ENCODE assay signal across 12 cellular contexts in the genomic region with DNA sequence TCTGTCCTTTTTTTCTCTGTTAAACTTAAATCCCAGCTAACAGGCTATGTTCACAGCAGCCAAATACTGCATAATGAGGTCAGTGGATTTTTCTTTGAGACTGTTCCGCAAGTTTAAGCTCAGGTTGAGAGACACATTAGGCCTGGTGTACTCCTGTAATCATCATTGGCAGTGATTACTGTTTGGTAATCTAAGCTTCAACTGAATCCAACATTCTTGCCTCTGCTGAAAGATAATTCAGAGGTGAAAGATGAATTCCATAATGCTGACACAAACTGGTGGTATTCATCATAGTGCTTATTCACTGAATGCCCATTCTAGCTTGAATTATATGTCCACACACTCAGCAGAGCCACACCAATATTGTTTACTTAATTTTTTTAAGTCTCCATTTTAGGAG.
DNase-seq lines count a peak whose midpoint lies in the region; TF ChIP-seq lines count a peak whose summit lies in the region.
"Had no signal": no experiment of that assay in that cellular context is flagged by ENCODE, and none has a peak within 500 bp of the region (broad histone marks: within the 10 kb centered on the region; RNA-seq: fewer than 3 reads in every experiment).

No MANE protein-coding gene starts in this region.

- no peaks in the 10 kb centered on the region for H4K20me1 ChIP-seq in GM23248 (ENCODE audit: insufficient read depth)
- H4K20me1 ChIP-seq in SK-N-SH (ENCODE audit: insufficient read depth) = no peaks in the 10 kb centered on the region

- TF ChIP-seq EP300 in SK-N-SH (IDR thresholded peaks at IDR 0.05; ENCODE audit: borderline replicate concordance in 1 of 2, low read depth in 1 of 2, low read length in 1 of 2) = peak in 1 of 2 experiments; percentile 76; a peak in 1 of 4 replicates

- H3K4me3 ChIP-seq in GM23248 (no peak overlapping the region), SK-N-SH (ENCODE audit: low read depth in 2 of 2, low read length in 1 of 2) (no peak overlapping the region), fibroblast of villous mesenchyme (ENCODE audit: low read depth, low read length) (no peak overlapping the region)

- H2AFZ ChIP-seq in GM23248 (no peak overlapping the region), SK-N-SH (ENCODE audit: low read depth) (no peak overlapping the region)

- TF ChIP-seq RAD21 in SK-N-SH (IDR thresholded peaks at IDR 0.05; ENCODE audit: low read length) = 0 out of 2 replicates have a peak, but pooled peaks have one; percentile 3

- H3K79me2 ChIP-seq in GM23248 (ENCODE audit: insufficient read depth) (no peaks in the 10 kb centered on the region), SK-N-SH (ENCODE audit: insufficient read depth) (peaks cover 84% of the 10 kb centered on the region)

- H3K4me2 ChIP-seq in GM23248 (ENCODE audit: unreplicated experiment) = peak overlapping the region; percentile 60
- H3K4me2 ChIP-seq in SK-N-SH = 0 out of 2 replicates have a peak overlapping the region, but pooled peaks have one; percentile 25

- POLR2A ChIA-PET in SK-N-SH (lab: Yijun Ruan, JAX) (no interaction called here), GM10248 (lab: Yijun Ruan, JAX) (no interaction called here)

- H3K9me3 ChIP-seq in GM23248 (ENCODE audit: low read depth) (no peaks in the 10 kb centered on the region), SK-N-SH (no peaks in the 10 kb centered on the region)

- TF ChIP-seq CTCF in SK-N-SH (IDR thresholded peaks at IDR 0.05) = no peak
- TF ChIP-seq CTCF in fibroblast of villous mesenchyme (IDR thresholded peaks at IDR 0.05; ENCODE audit: insufficient read depth, low read depth, low read length) = no peak
- no peak for TF ChIP-seq CTCF in GM10248 (IDR thresholded peaks at IDR 0.05; ENCODE audit: control extremely low read depth, extremely low read depth, low read depth, missing control alignments)

- H3K9me2 ChIP-seq in GM23248 (ENCODE audit: insufficient read depth) (no peaks in the 10 kb centered on the region), SK-N-SH (no peaks in the 10 kb centered on the region)

- H3F3A ChIP-seq in GM23248 (ENCODE audit: insufficient read depth) (no peaks in the 10 kb centered on the region), SK-N-SH (replicated peaks; ENCODE audit: insufficient read depth) (peaks cover 10% of the 10 kb centered on the region)

- H3K27ac ChIP-seq in GM23248 = peak overlapping the region; percentile 25
- peak overlapping the region; percentile 50 to 53 for H3K27ac ChIP-seq in SK-N-SH (ENCODE audit: low read depth in 2 of 2, low read length in 1 of 2)

- CTCF ChIA-PET in SK-N-SH (lab: Yijun Ruan, JAX) = interaction anchor here (0.6 to 1.1 kb wide), 3 partner anchors 10 to 1158 kb away, joined by 3 read pairs; no protein-coding TSS in a partner anchor
- CTCF ChIA-PET in GM10248 (lab: Yijun Ruan, JAX) = interaction anchor here (1.3 to 1.6 kb wide), 2 partner anchors 9 to 16 kb away, joined by 4 to 7 read pairs; no protein-coding TSS in a partner anchor

- peak; percentile 86 for DNase-seq in GM23248
- DNase-seq in SK-N-SH = no peak
- DNase-seq in fibroblast of villous mesenchyme (ENCODE audit: low read depth) = peak; percentile 51
- peak; percentile 43 for DNase-seq in renal cortical epithelial cell (ENCODE audit: low read depth)
- no peak for DNase-seq in GM10248 (ENCODE audit: extremely low spot score)
- DNase-seq in stimulated activated CD8-positive, alpha-beta memory T cell treated with anti-CD3 and anti-CD28 coated beads, Interleukin-4, amount 100 ng/mL, for 48 hours = no peak
- no peak for DNase-seq in activated CD8-positive, alpha-beta memory T cell treated with anti-CD3 and anti-CD28 coated beads for 24 hours
- DNase-seq in NCI-H345 (lab: John Stamatoyannopoulos, UW) = no peak
- DNase-seq: activated T-cell treated with anti-CD3 and anti-CD28 coated beads, Interleukin-2, amount 50 U/mL, for 24 hours; cerebellar nuclear complex; MM.1S; NCI-H82 had no signal

- peaks cover 12% of the 10 kb centered on the region for H3K4me1 ChIP-seq in GM23248 (ENCODE audit: insufficient read depth)
- H3K4me1 ChIP-seq in SK-N-SH (ENCODE audit: control insufficient read depth in 1 of 2, insufficient read depth in 2 of 2, low read depth in 1 of 2, low read length in 1 of 2) = peaks cover 22 to 32% of the 10 kb centered on the region in 2 experiments; a peak in 3 of 4 replicates

- H3K9ac ChIP-seq in GM23248 (no peak overlapping the region), SK-N-SH (no peak overlapping the region)

- no peaks in the 10 kb centered on the region for H3K27me3 ChIP-seq in GM23248 (replicated peaks; ENCODE audit: insufficient read depth)
- no peaks in the 10 kb centered on the region for H3K27me3 ChIP-seq in SK-N-SH (ENCODE audit: insufficient read depth)

- in situ Hi-C loops in GM23248 (cut with MboI) = loop anchor here (10.0 kb wide), 1 partner anchor 169 kb away; no protein-coding TSS in a partner anchor

- WGBS in GM23248 (ENCODE audit: low coverage in 1 of 2, low lambda C conversion rate in 2 of 2, missing lambda C conversion rate in 2 of 2), 2 experiments = 13 to 16% methylated on average over 1 of the region's 1 CpG
- WGBS in SK-N-SH (ENCODE audit: low lambda C conversion rate) = 22% methylated on average over 1 of the region's 1 CpG

- H3K36me3 ChIP-seq in GM23248 (ENCODE audit: low read depth) = no peaks in the 10 kb centered on the region
- H3K36me3 ChIP-seq in SK-N-SH (replicated peaks in 1 of 2; ENCODE audit: control insufficient read depth in 1 of 2, insufficient read depth in 2 of 2, low read length in 1 of 2) = no peaks in the 10 kb centered on the region

TF ChIP-seq in SK-N-SH, 30 proteins besides CTCF, POLR2A, EP300 and RAD21 (continues in another document):
- TF ChIP-seq RFX5 (IDR thresholded peaks at IDR 0.05; ENCODE audit: low read length) (no peak), FOXM1 (IDR thresholded peaks at IDR 0.05; ENCODE audit: low read depth) (no peak), EZH2phosphoT487 (IDR thresholded peaks at IDR 0.05; ENCODE audit: borderline replicate concordance, low read depth) (no peak), GABPA (IDR thresholded peaks at IDR 0.05; ENCODE audit: low read depth) (no peak), NRF1 (IDR thresholded peaks at IDR 0.05; ENCODE audit: low read depth, low read length) (no peak), ELF1 (IDR thresholded peaks at IDR 0.05) (no peak), SIN3A (IDR thresholded peaks at IDR 0.05; ENCODE audit: borderline replicate concordance, low read depth, low read length) (peak; percentile 74; the same call in 1 of the 2 replicates), MXI1 (IDR thresholded peaks at IDR 0.05; ENCODE audit: low read depth, low read length) (no peak), TAF1 (IDR thresholded peaks at IDR 0.05; ENCODE audit: borderline replicate concordance, low read depth, low read length) (no peak), YY1 (IDR thresholded peaks at IDR 0.05; ENCODE audit: low read depth) (no peak), POLR2AphosphoS5 (IDR thresholded peaks at IDR 0.05; ENCODE audit: low read depth, low read length) (peak; percentile 64; the same call in 1 of the 2 replicates), TEAD4 (IDR thresholded peaks at IDR 0.05; ENCODE audit: borderline replicate concordance, insufficient read depth) (peak; percentile 93), FOSL2 (IDR thresholded peaks at IDR 0.05; ENCODE audit: borderline replicate concordance, low read depth) (peak; percentile 86), SMC3 (IDR thresholded peaks at IDR 0.05; ENCODE audit: low read depth, low read length) (no peak), GATA2 (CRISPR knock-in tag; IDR thresholded peaks at IDR 0.05) (no peak), JUND (IDR thresholded peaks at IDR 0.05) (peak; percentile 89), TCF12 (IDR thresholded peaks at IDR 0.05) (peak; percentile 85)
- TF ChIP-seq, protein P1, sequence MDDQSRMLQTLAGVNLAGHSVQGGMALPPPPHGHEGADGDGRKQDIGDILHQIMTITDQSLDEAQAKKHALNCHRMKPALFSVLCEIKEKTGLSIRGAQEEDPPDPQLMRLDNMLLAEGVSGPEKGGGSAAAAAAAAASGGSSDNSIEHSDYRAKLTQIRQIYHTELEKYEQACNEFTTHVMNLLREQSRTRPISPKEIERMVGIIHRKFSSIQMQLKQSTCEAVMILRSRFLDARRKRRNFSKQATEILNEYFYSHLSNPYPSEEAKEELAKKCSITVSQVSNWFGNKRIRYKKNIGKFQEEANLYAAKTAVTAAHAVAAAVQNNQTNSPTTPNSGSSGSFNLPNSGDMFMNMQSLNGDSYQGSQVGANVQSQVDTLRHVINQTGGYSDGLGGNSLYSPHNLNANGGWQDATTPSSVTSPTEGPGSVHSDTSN (IDR thresholded peaks at IDR 0.05) = peak; percentile 86
- TF ChIP-seq, protein P2, sequence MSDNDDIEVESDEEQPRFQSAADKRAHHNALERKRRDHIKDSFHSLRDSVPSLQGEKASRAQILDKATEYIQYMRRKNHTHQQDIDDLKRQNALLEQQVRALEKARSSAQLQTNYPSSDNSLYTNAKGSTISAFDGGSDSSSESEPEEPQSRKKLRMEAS (IDR thresholded peaks at IDR 0.05; ENCODE audit: low read depth) = peak; percentile 66
- TF ChIP-seq, protein P3, sequence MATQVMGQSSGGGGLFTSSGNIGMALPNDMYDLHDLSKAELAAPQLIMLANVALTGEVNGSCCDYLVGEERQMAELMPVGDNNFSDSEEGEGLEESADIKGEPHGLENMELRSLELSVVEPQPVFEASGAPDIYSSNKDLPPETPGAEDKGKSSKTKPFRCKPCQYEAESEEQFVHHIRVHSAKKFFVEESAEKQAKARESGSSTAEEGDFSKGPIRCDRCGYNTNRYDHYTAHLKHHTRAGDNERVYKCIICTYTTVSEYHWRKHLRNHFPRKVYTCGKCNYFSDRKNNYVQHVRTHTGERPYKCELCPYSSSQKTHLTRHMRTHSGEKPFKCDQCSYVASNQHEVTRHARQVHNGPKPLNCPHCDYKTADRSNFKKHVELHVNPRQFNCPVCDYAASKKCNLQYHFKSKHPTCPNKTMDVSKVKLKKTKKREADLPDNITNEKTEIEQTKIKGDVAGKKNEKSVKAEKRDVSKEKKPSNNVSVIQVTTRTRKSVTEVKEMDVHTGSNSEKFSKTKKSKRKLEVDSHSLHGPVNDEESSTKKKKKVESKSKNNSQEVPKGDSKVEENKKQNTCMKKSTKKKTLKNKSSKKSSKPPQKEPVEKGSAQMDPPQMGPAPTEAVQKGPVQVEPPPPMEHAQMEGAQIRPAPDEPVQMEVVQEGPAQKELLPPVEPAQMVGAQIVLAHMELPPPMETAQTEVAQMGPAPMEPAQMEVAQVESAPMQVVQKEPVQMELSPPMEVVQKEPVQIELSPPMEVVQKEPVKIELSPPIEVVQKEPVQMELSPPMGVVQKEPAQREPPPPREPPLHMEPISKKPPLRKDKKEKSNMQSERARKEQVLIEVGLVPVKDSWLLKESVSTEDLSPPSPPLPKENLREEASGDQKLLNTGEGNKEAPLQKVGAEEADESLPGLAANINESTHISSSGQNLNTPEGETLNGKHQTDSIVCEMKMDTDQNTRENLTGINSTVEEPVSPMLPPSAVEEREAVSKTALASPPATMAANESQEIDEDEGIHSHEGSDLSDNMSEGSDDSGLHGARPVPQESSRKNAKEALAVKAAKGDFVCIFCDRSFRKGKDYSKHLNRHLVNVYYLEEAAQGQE (IDR thresholded peaks at IDR 0.05; ENCODE audit: low read depth, low read length) = no peak

Comparison
In these comparisons a context has a peak if more than half of its experiments do, and no peak if none do; other contexts are left out.
1. DNase-seq: peak in GM23248 (single experiment), fibroblast of villous mesenchyme (single experiment) and renal cortical epithelial cell (single experiment); none in SK-N-SH (single experiment), GM10248 (single experiment), stimulated activated CD8-positive, alpha-beta memory T cell treated with anti-CD3 and anti-CD28 coated beads, Interleukin-4, amount 100 ng/mL, for 48 hours (single experiment), activated CD8-positive, alpha-beta memory T cell treated with anti-CD3 and anti-CD28 coated beads for 24 hours (single experiment) and NCI-H345 (single experiment).